Comparison of ENCODE assay signal across 8 cellular contexts in the genomic region with DNA sequence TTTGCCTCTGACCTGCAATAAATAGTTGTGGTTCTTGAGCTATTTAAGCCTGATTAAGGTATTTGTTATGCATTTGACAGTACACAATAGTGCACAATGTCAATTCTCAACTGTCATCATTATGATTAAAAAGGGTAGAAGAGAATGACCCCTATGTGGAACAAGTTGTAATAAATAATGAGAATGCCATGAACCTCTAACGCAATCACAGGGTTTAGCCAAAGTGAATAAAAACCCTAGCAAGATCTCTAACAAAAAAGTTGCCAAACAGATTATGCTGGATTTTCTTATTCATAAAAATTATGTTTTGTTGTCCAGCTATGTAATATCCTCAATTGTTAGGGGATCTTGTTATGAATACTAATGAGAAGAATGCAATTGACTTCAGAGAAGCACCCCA.
"Had no signal": no experiment of that assay in that cellular context is flagged by ENCODE, and none has a peak within 500 bp of the region (broad histone marks: within the 10 kb centered on the region; RNA-seq: fewer than 3 reads in every experiment).

No MANE protein-coding gene starts in this region.

- H3K9me3 Mint-ChIP-seq: H9, HFFc6 had no signal

- H3K9ac ChIP-seq: GM23248 had no signal

- H3K36me3 ChIP-seq: HAP-1 had no signal

- DNase-seq: GM23248, GOT3, H7, H9, HCEC 1CT, HFFc6 had no signal

- H3K27ac ChIP-seq: GM23248 had no signal

- H3K4me3 Mint-ChIP-seq: H9, HFFc6 had no signal

- H3K4me3 ChIP-seq: GM23248, HAP-1 had no signal

- ATAC-seq: HCT116 had no signal

- H3K27ac Mint-ChIP-seq: H9, HFFc6 had no signal

- H3K9me3 ChIP-seq: HAP-1 had no signal
